In genomic region chr4:141497627-141498026, GRCh38 we compare ENCODE assay signal across 1 cellular context.
TF ChIP-seq lines count a peak whose summit lies in the region.

No MANE protein-coding gene starts in this region.

TF ChIP-seq in GM12878, 131 proteins besides CTCF, POLR2A, EP300 and RAD21 (continued from another document and continues in another):
- TF ChIP-seq ATF3 (IDR thresholded peaks at IDR 0.05; ENCODE audit: borderline replicate concordance, extremely low read depth, low read depth, low read length) = no peak
- TF ChIP-seq ZBTB33 (IDR thresholded peaks at IDR 0.05) = no peak
- peak; percentile 75 for TF ChIP-seq JUNB (IDR thresholded peaks at IDR 0.05)
- no peak for TF ChIP-seq EED (IDR thresholded peaks at IDR 0.05; ENCODE audit: low read depth)
- no peak for TF ChIP-seq NFYA (IDR thresholded peaks at IDR 0.05; ENCODE audit: borderline replicate concordance, low read depth, low read length)
- TF ChIP-seq ASH2L (IDR thresholded peaks at IDR 0.05; ENCODE audit: borderline replicate concordance, low read depth) = no peak
- TF ChIP-seq ZNF217 (IDR thresholded peaks at IDR 0.05) = no peak
- no peak for TF ChIP-seq KLF5 (IDR thresholded peaks at IDR 0.05; ENCODE audit: partially characterized antibody)
- no peak for TF ChIP-seq SREBF2 (IDR thresholded peaks at IDR 0.05; ENCODE audit: low read length)
- no peak for TF ChIP-seq ZZZ3 (IDR thresholded peaks at IDR 0.05; ENCODE audit: control insufficient read depth, insufficient read length, low read depth)
- TF ChIP-seq SPI1 (IDR thresholded peaks at IDR 0.05; ENCODE audit: borderline replicate concordance, insufficient read depth, low read depth, low read length) = no peak
- TF ChIP-seq ESRRA (IDR thresholded peaks at IDR 0.05; ENCODE audit: low read length) = no peak
- TF ChIP-seq RBBP5 (conservative IDR thresholded peaks at IDR 0.05) = no peak
- TF ChIP-seq PAX5 (IDR thresholded peaks at IDR 0.05; ENCODE audit: borderline replicate concordance, low read depth, low read length) = no peak
- no peak for TF ChIP-seq CBFB (IDR thresholded peaks at IDR 0.05; ENCODE audit: low read depth)
- no peak for TF ChIP-seq SUZ12 (IDR thresholded peaks at IDR 0.05; ENCODE audit: unreplicated experiment)
- no peak for TF ChIP-seq ETV6 (conservative IDR thresholded peaks at IDR 0.05 in 1 of 2, IDR thresholded peaks at IDR 0.05 in 1 of 2; ENCODE audit: borderline replicate concordance in 1 of 2, low read depth in 1 of 2)
- no peak for TF ChIP-seq TARDBP (IDR thresholded peaks at IDR 0.05; ENCODE audit: borderline replicate concordance)
- no peak for TF ChIP-seq IRF5 (IDR thresholded peaks at IDR 0.05; ENCODE audit: borderline replicate concordance)
- TF ChIP-seq HCFC1 (IDR thresholded peaks at IDR 0.05; ENCODE audit: low read length) = no peak
- peak; percentile 47; the same call in 1 of the 2 replicates for TF ChIP-seq NFIC (IDR thresholded peaks at IDR 0.05; ENCODE audit: low read depth, low read length)
- no peak for TF ChIP-seq ZNF274 (IDR thresholded peaks at IDR 0.05; ENCODE audit: insufficient read depth, insufficient read length)
- TF ChIP-seq REST (IDR thresholded peaks at IDR 0.05; ENCODE audit: low read depth, low read length) = no peak
- peak in 1 of 2 experiments; percentile 29; a peak in 1 of 4 replicates for TF ChIP-seq BHLHE40 (IDR thresholded peaks at IDR 0.05; ENCODE audit: borderline replicate concordance in 1 of 2, low read depth in 2 of 2, low read length in 1 of 2)
- peak; percentile 84 for TF ChIP-seq PKNOX1 (IDR thresholded peaks at IDR 0.05)
- TF ChIP-seq RFX5 (IDR thresholded peaks at IDR 0.05; ENCODE audit: low read depth, low read length) = no peak
- no peak for TF ChIP-seq SRF (IDR thresholded peaks at IDR 0.05; ENCODE audit: low read depth in 2 of 2, low read length in 2 of 2)
- 0 out of 2 replicates have a peak, but pooled peaks have one; percentile 18 for TF ChIP-seq CREM (IDR thresholded peaks at IDR 0.05; ENCODE audit: low read depth)
- no peak for TF ChIP-seq MEF2A (IDR thresholded peaks at IDR 0.05; ENCODE audit: insufficient read depth, low read depth, low read length)
- no peak for TF ChIP-seq MTA2 (IDR thresholded peaks at IDR 0.05; ENCODE audit: low read depth)
- TF ChIP-seq ZNF592 (IDR thresholded peaks at IDR 0.05) = no peak
- 0 out of 2 replicates have a peak, but pooled peaks have one; percentile 17 for TF ChIP-seq DPF2 (IDR thresholded peaks at IDR 0.05)
- no peak for TF ChIP-seq POU2F2 (IDR thresholded peaks at IDR 0.05; ENCODE audit: borderline replicate concordance, low read depth, low read length)
- TF ChIP-seq TBL1XR1 (IDR thresholded peaks at IDR 0.05; ENCODE audit: low read depth, low read length) = no peak
- no peak for TF ChIP-seq HDAC6 (IDR thresholded peaks at IDR 0.05; ENCODE audit: unreplicated experiment)
- TF ChIP-seq GATAD2B (conservative IDR thresholded peaks at IDR 0.05; ENCODE audit: low read depth) = no peak
- no peak for TF ChIP-seq PAX8 (IDR thresholded peaks at IDR 0.05)
- TF ChIP-seq RCOR1 (conservative IDR thresholded peaks at IDR 0.05; ENCODE audit: low read depth, low read length) = no peak
- TF ChIP-seq IKZF2 (IDR thresholded peaks at IDR 0.05) = peak; percentile 22 to 41; a peak in 1 of 4 replicates
- TF ChIP-seq SIX5 (IDR thresholded peaks at IDR 0.05; ENCODE audit: low read depth, low read length, severe bottlenecking) = no peak
- TF ChIP-seq HSF1 (IDR thresholded peaks at IDR 0.05; ENCODE audit: low read depth, low read length) = no peak
- no peak for TF ChIP-seq YBX1 (IDR thresholded peaks at IDR 0.05)
- TF ChIP-seq NRF1 (conservative IDR thresholded peaks at IDR 0.05; ENCODE audit: low read depth, low read length) = no peak
- TF ChIP-seq KDM1A (IDR thresholded peaks at IDR 0.05; ENCODE audit: borderline replicate concordance) = no peak
- TF ChIP-seq FOS (IDR thresholded peaks at IDR 0.05; ENCODE audit: borderline replicate concordance, extremely low read depth, insufficient read length) = no peak
- no peak for TF ChIP-seq EGR1 (IDR thresholded peaks at IDR 0.05; ENCODE audit: borderline replicate concordance in 1 of 2, low read depth in 2 of 2, low read length in 2 of 2)
- TF ChIP-seq POLR2AphosphoS5 (IDR thresholded peaks at IDR 0.05; ENCODE audit: low read length) = no peak
- no peak for TF ChIP-seq PRDM15 (CRISPR knock-in tag; IDR thresholded peaks at IDR 0.05)
- TF ChIP-seq BRCA1 (IDR thresholded peaks at IDR 0.05; ENCODE audit: low read depth, low read length) = no peak
- TF ChIP-seq SMC3 (IDR thresholded peaks at IDR 0.05; ENCODE audit: borderline replicate concordance, low read length) = peak; percentile 10; the same call in 1 of the 2 replicates
